Comparison of ENCODE assay signal across 21 cellular contexts in the genomic region with DNA sequence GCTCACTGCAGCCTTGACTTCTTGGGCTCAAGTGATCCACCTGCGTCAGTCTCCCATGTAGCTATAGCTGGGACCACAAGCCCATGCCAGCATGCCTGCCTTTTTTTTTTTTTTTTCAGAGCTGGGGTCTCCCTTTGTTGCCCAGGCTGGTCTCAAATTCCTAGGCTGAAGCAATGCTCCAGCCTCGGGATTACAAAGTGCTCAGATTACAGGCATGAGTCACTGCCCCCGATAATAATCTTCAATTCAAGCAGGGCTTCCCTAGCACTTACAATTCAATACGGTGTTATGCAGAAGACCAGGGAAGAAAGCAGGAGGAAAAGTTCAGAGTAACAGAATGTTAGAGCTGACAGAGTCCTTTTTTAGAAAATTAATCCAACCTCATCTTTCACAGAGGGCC. TPM values are rescaled to one million over a fixed set of nuclear protein-coding genes. Genes with fewer than 3 reads are reported as not detected.
DNase-seq lines count a peak whose midpoint lies in the region; ATAC-seq and TF ChIP-seq lines count a peak whose summit lies in the region.
"Had no signal": no experiment of that assay in that cellular context is flagged by ENCODE, and none has a peak within 500 bp of the region (broad histone marks: within the 10 kb centered on the region; RNA-seq: fewer than 3 reads in every experiment).

No MANE protein-coding gene starts in this region.

- in situ Hi-C loops in GM23248 (cut with MboI): no loop called here

- peaks cover 4% of the 10 kb centered on the region for H3K27me3 Mint-ChIP-seq in progenitor cell of endocrine pancreas

- no peaks in the 10 kb centered on the region for H3K9me2 ChIP-seq in GM23248 (ENCODE audit: insufficient read depth)
- no peaks in the 10 kb centered on the region for H3K9me2 ChIP-seq in PC-3 (replicated peaks; ENCODE audit: low read length)
- no peaks in the 10 kb centered on the region for H3K9me2 ChIP-seq in MM.1S (replicated peaks; ENCODE audit: insufficient read depth, low read length)

- H3K4me2 ChIP-seq in GM23248 (ENCODE audit: unreplicated experiment) (no peak overlapping the region), PC-3 (ENCODE audit: low read length) (no peak overlapping the region), MM.1S (ENCODE audit: low read depth, low read length) (no peak overlapping the region)
- H3K4me2 ChIP-seq: BLaER1 treated with 17β-estradiol and CSF1 and Interleukin-3, amounts not matched to agents 10 nM and 100 nM had no signal

- H3K27ac ChIP-seq in GM23248 (no peak overlapping the region), PC-3 (ENCODE audit: low read length) (no peak overlapping the region), right atrium auricular region (no peak overlapping the region), MM.1S (ENCODE audit: low read length) (no peak overlapping the region), stomach (no peak overlapping the region)
- H3K27ac ChIP-seq: BLaER1 treated with 17β-estradiol and CSF1 and Interleukin-3, amounts not matched to agents 10 nM and 100 nM had no signal

- no TSS peak for BruUV-seq in PC-3 (replicated peaks; lab: Mats Ljungman, UMichigan)

- H3K9me3 ChIP-seq in GM23248 (ENCODE audit: low read depth): no peaks in the 10 kb centered on the region
- no peaks in the 10 kb centered on the region for H3K9me3 ChIP-seq in PC-3 (ENCODE audit: low read length)
- H3K9me3 ChIP-seq in right atrium auricular region: no peaks in the 10 kb centered on the region
- H3K9me3 ChIP-seq in MM.1S (replicated peaks; ENCODE audit: insufficient read depth, low read length): no peaks in the 10 kb centered on the region
- peaks cover 0 to 6% (median 0%) of the 10 kb centered on the region in 4 donors for H3K9me3 ChIP-seq in stomach

- H3K4me1 ChIP-seq in GM23248 (ENCODE audit: insufficient read depth) (no peaks in the 10 kb centered on the region), PC-3 (ENCODE audit: insufficient read depth, low read length) (peaks cover 12% of the 10 kb centered on the region), right atrium auricular region (no peaks in the 10 kb centered on the region), MM.1S (ENCODE audit: low read length) (no peaks in the 10 kb centered on the region), stomach (no peaks in the 10 kb centered on the region)
- H3K4me1 ChIP-seq: BLaER1 treated with 17β-estradiol and CSF1 and Interleukin-3, amounts not matched to agents 10 nM and 100 nM had no signal

- H3K9me3 Mint-ChIP-seq in progenitor cell of endocrine pancreas (ENCODE audit: low read depth): no peaks in the 10 kb centered on the region

- no peaks in the 10 kb centered on the region for H3K36me3 Mint-ChIP-seq in progenitor cell of endocrine pancreas (ENCODE audit: insufficient read depth)
- H3K36me3 Mint-ChIP-seq: CD8-positive, alpha-beta T cell had no signal

- no peaks in the 10 kb centered on the region for H3K36me3 ChIP-seq in GM23248 (ENCODE audit: low read depth)
- H3K36me3 ChIP-seq in PC-3 (ENCODE audit: low read depth, low read length): no peaks in the 10 kb centered on the region
- H3K36me3 ChIP-seq in right atrium auricular region: no peaks in the 10 kb centered on the region
- no peaks in the 10 kb centered on the region for H3K36me3 ChIP-seq in MM.1S (replicated peaks; ENCODE audit: insufficient read depth, low read length)
- no peaks in the 10 kb centered on the region for H3K36me3 ChIP-seq in stomach
- H3K36me3 ChIP-seq: BLaER1 treated with 17β-estradiol and CSF1 and Interleukin-3, amounts not matched to agents 10 nM and 100 nM had no signal

- POLR2A ChIA-PET in PC-3 (lab: Charles Lee; ENCODE audit: unreplicated experiment): no interaction called here

- H3K79me2 ChIP-seq in GM23248 (ENCODE audit: insufficient read depth): no peaks in the 10 kb centered on the region
- no peaks in the 10 kb centered on the region for H3K79me2 ChIP-seq in PC-3 (ENCODE audit: low read length)
- H3K79me2 ChIP-seq in MM.1S (ENCODE audit: low read length): no peaks in the 10 kb centered on the region

- DNase-seq in Daoy (ENCODE audit: low read depth) (peak; percentile 16), GM23248 (peak; percentile 9), PC-3 (peak; percentile 51), fibroblast of villous mesenchyme (ENCODE audit: low read depth) (peak; percentile 11), right atrium auricular region (ENCODE audit: low spot score) (no peak), progenitor cell of endocrine pancreas (ENCODE audit: low spot score, unreplicated experiment) (no peak), MM.1S (no peak), stomach (no peak)
- DNase-seq: Calu3; CD8-positive, alpha-beta T cell; DMS53; Kasumi-1; NCI-H1105; NCI-H1694; NCI-H510A; NCI-H774 had no signal

- intact Hi-C loops in PC-3 (cut with micrococcal nuclease): no loop called here
- intact Hi-C loops in stomach (cut with DNase I; ENCODE audit: low total_unique reads): no loop called here

- WGBS in GM23248 (ENCODE audit: low coverage in 1 of 2, low lambda C conversion rate in 2 of 2, missing lambda C conversion rate in 2 of 2), 2 experiments: 43% methylated on average over 4 of the region's 4 CpGs
- 37 to 54% (median 44%) methylated on average over 4 of the region's 4 CpGs for WGBS in stomach, 5 donors

- no peak for TF ChIP-seq POLR2A in stomach (IDR thresholded peaks at IDR 0.05)

- H3K4me3 ChIP-seq in GM23248 (no peak overlapping the region), PC-3 (ENCODE audit: low read length) (no peak overlapping the region), fibroblast of villous mesenchyme (ENCODE audit: low read depth, low read length) (no peak overlapping the region), right atrium auricular region (no peak overlapping the region), MM.1S (ENCODE audit: low read length) (no peak overlapping the region), stomach (no peak overlapping the region)
- H3K4me3 ChIP-seq: BLaER1 treated with 17β-estradiol and CSF1 and Interleukin-3, amounts not matched to agents 10 nM and 100 nM had no signal

- no peak overlapping the region for H3K4me3 Mint-ChIP-seq in progenitor cell of endocrine pancreas (ENCODE audit: low read depth)
- H3K4me3 Mint-ChIP-seq: CD8-positive, alpha-beta T cell; IgD-negative memory B cell had no signal

- H3K9ac ChIP-seq in GM23248 (no peak overlapping the region), PC-3 (ENCODE audit: low read length) (no peak overlapping the region), MM.1S (ENCODE audit: low read length) (no peak overlapping the region)
- H3K9ac ChIP-seq: BLaER1 treated with 17β-estradiol and CSF1 and Interleukin-3, amounts not matched to agents 10 nM and 100 nM had no signal

- no peak for ATAC-seq in PC-3
- ATAC-seq: CD8-positive, alpha-beta T cell; Panc1; Right ventricle myocardium inferior had no signal

- CTCF ChIA-PET in PC-3 (lab: Charles Lee): no interaction called here

- no peak for TF ChIP-seq CTCF in PC-3 (conservative IDR thresholded peaks at IDR 0.05; ENCODE audit: low read depth, low read length)
- no peak for TF ChIP-seq CTCF in fibroblast of villous mesenchyme (IDR thresholded peaks at IDR 0.05; ENCODE audit: insufficient read depth, low read depth, low read length)
- no peak for TF ChIP-seq CTCF in right atrium auricular region (IDR thresholded peaks at IDR 0.05)
- no peak for TF ChIP-seq CTCF in progenitor cell of endocrine pancreas (IDR thresholded peaks at IDR 0.05; ENCODE audit: unreplicated experiment)
- no peak for TF ChIP-seq CTCF in MM.1S (IDR thresholded peaks at IDR 0.05; ENCODE audit: low read length)
- TF ChIP-seq CTCF in stomach (IDR thresholded peaks at IDR 0.05): no peak

- no peak overlapping the region for H3K27ac Mint-ChIP-seq in progenitor cell of endocrine pancreas
- H3K27ac Mint-ChIP-seq: CD8-positive, alpha-beta T cell; IgD-negative memory B cell had no signal

- no peak for TF ChIP-seq EP300 in stomach (IDR thresholded peaks at IDR 0.05)

- peaks cover 5% of the 10 kb centered on the region for H3K4me1 Mint-ChIP-seq in progenitor cell of endocrine pancreas (ENCODE audit: low read depth)
- H3K4me1 Mint-ChIP-seq: IgD-negative memory B cell had no signal

- H4K20me1 ChIP-seq in GM23248 (ENCODE audit: insufficient read depth): no peaks in the 10 kb centered on the region
- no peaks in the 10 kb centered on the region for H4K20me1 ChIP-seq in PC-3 (ENCODE audit: low read length)
- no peaks in the 10 kb centered on the region for H4K20me1 ChIP-seq in MM.1S (ENCODE audit: insufficient read depth, low read length)
- H4K20me1 ChIP-seq: BLaER1 treated with 17β-estradiol and CSF1 and Interleukin-3, amounts not matched to agents 10 nM and 100 nM had no signal

- peaks cover 7% of the 10 kb centered on the region for H3K27me3 ChIP-seq in GM23248 (replicated peaks; ENCODE audit: insufficient read depth)
- H3K27me3 ChIP-seq in PC-3 (ENCODE audit: low read length): no peaks in the 10 kb centered on the region
- H3K27me3 ChIP-seq in right atrium auricular region: no peaks in the 10 kb centered on the region
- H3K27me3 ChIP-seq in MM.1S (replicated peaks; ENCODE audit: insufficient read depth, low read length): peaks cover 33% of the 10 kb centered on the region
- H3K27me3 ChIP-seq in stomach: peaks cover 0 to 35% (median 0%) of the 10 kb centered on the region in 3 donors
- H3K27me3 ChIP-seq: BLaER1 treated with 17β-estradiol and CSF1 and Interleukin-3, amounts not matched to agents 10 nM and 100 nM had no signal

- H2AFZ ChIP-seq in GM23248: no peak overlapping the region
- H2AFZ ChIP-seq in PC-3 (ENCODE audit: low read length): no peak overlapping the region
- no peak overlapping the region for H2AFZ ChIP-seq in MM.1S (ENCODE audit: low read length)

- H3F3A ChIP-seq in GM23248 (ENCODE audit: insufficient read depth) (no peaks in the 10 kb centered on the region), PC-3 (ENCODE audit: low read length, unreplicated experiment) (no peaks in the 10 kb centered on the region), MM.1S (ENCODE audit: insufficient read depth, low read length) (no peaks in the 10 kb centered on the region)

RNA-seq across cellular contexts. Expression of a gene that starts 26.1 kb away (rescaled TPM):
- not detected in 2 replicates for total RNA-seq in Daoy (2014; rRNA removed; shearing (Covaris generic))
- total RNA-seq in GM23248 (2014; rRNA removed; shearing (Covaris generic)): not detected in 2 replicates
- polyA plus RNA-seq in GM23248 (2016; fragmentation: Nextera tagmentation; extraction: Ambion mirVana): not detected in 2 replicates
- total RNA-seq in PC-3 (2014; rRNA removed): not detected in 2 replicates
- total RNA-seq in fibroblast of villous mesenchyme: not detected in 2 replicates
- total RNA-seq in right atrium auricular region: not detected
- total RNA-seq in progenitor cell of endocrine pancreas: not detected in 2 replicates
- not detected for total RNA-seq in stomach
- not detected for polyA plus RNA-seq in stomach
- total RNA-seq: Calu3; CD8-positive, alpha-beta T cell; G401; Right ventricle myocardium inferior had no signal
- polyA plus RNA-seq: IgD-negative memory B cell had no signal

RNA-seq across cellular contexts. Expression of a gene that starts 47.4 kb away (rescaled TPM):
- 19.3 and 19.4 TPM in 2 replicates for total RNA-seq in Daoy (2014; rRNA removed; shearing (Covaris generic))
- total RNA-seq in GM23248 (2014; rRNA removed; shearing (Covaris generic)): 17.7 and 25.9 TPM in 2 replicates
- polyA plus RNA-seq in GM23248 (2016; fragmentation: Nextera tagmentation; extraction: Ambion mirVana) (35.4 and 38.4 TPM in 2 replicates), stomach (10 to 100 TPM; 14.9 to 18.5 (median 18.1) TPM)
- total RNA-seq in PC-3 (2014; rRNA removed) (4.7 and 10.1 TPM in 2 replicates), fibroblast of villous mesenchyme (26.7 and 31.5 TPM in 2 replicates), right atrium auricular region (10 to 100 TPM; 14.5 to 14.9 TPM), progenitor cell of endocrine pancreas (22.5 and 24.5 TPM in 2 replicates), stomach (10 to 100 TPM in 3 of 5 donors, 1 to 10 TPM in 1, under 1 TPM in 1; 0.29 to 46.3 (median 19.0) TPM)

Comparison
In these comparisons a context has a peak if more than half of its experiments do, and no peak if none do; other contexts are left out.
1. DNase-seq: peak in Daoy (single experiment), GM23248 (single experiment), PC-3 (single experiment) and fibroblast of villous mesenchyme (single experiment); none in right atrium auricular region (single experiment), progenitor cell of endocrine pancreas (single experiment), MM.1S (single experiment) and stomach (single experiment).